8 cellular contexts compared by ENCODE assay signal in genomic region chr1:109624215-109625010, GRCh38.
DNase-seq lines count a peak whose midpoint lies in the region; ATAC-seq, FAIRE-seq and TF ChIP-seq lines count a peak whose summit lies in the region.

No MANE protein-coding gene starts in this region.

- no peaks in the 10 kb centered on the region for H3K9me3 ChIP-seq in OCI-LY1 (ENCODE audit: low read length)

- peaks cover 58% of the 10 kb centered on the region for H3K79me2 ChIP-seq in ACC112 (ENCODE audit: control insufficient read depth, insufficient read depth, low read length, unreplicated experiment)
- no peaks in the 10 kb centered on the region for H3K79me2 ChIP-seq in OCI-LY1 (ENCODE audit: insufficient read depth, low read length)

- no peak overlapping the region for H2AFZ ChIP-seq in ACC112 (ENCODE audit: low read length, unreplicated experiment)
- H2AFZ ChIP-seq in OCI-LY1 (ENCODE audit: low read length) = no peak overlapping the region

- no peaks in the 10 kb centered on the region for H3F3A ChIP-seq in OCI-LY1 (ENCODE audit: insufficient read depth, low read length)

- ATAC-seq in GM21381 (IDR thresholded peaks at IDR 0.05; ENCODE audit: unreplicated experiment) = no peak

- no peaks in the 10 kb centered on the region for H3K27me3 ChIP-seq in ACC112 (ENCODE audit: insufficient read depth, low read length)
- no peaks in the 10 kb centered on the region for H3K27me3 ChIP-seq in OCI-LY1 (ENCODE audit: insufficient read depth, low read length)

- no peak overlapping the region for H3K27ac ChIP-seq in ACC112 (ENCODE audit: low read depth, low read length)
- peak overlapping the region; percentile 79 for H3K27ac ChIP-seq in OCI-LY1 (ENCODE audit: low read depth, low read length, poor library complexity, severe bottlenecking)

- peak; percentile 60 for FAIRE-seq in GM18507 (lab: Jason Lieb, UNC)

- no peak for TF ChIP-seq CTCF in OCI-LY1 (IDR thresholded peaks at IDR 0.05; ENCODE audit: low read length)

- no peaks in the 10 kb centered on the region for H4K20me1 ChIP-seq in OCI-LY1 (ENCODE audit: insufficient read depth, low read length)

- DNase-seq in GM18507 (ENCODE audit: extremely low spot score, insufficient read length, low read depth) (no peak), germinal center (ENCODE audit: low spot score) (peak; percentile 56), SW 1271 (lab: John Stamatoyannopoulos, UW) (no peak), T-helper 9 cell (no peak), erythroblast (lab: John Stamatoyannopoulos, UW) (no peak)

- H3K36me3 ChIP-seq in ACC112 (ENCODE audit: insufficient read depth, low read length) = peaks cover 5% of the 10 kb centered on the region; the same call in 1 of the 2 replicates
- peaks cover 25% of the 10 kb centered on the region for H3K36me3 ChIP-seq in OCI-LY1 (ENCODE audit: insufficient read depth, low read length)

- H3K4me3 ChIP-seq in ACC112 (ENCODE audit: low read depth, low read length) = peak overlapping the region; percentile 13; the same call in 1 of the 2 replicates
- peak overlapping the region; percentile 55 for H3K4me3 ChIP-seq in OCI-LY1 (ENCODE audit: low read depth, low read length, poor library complexity, severe bottlenecking)

- TF ChIP-seq POLR2A in erythroblast (IDR thresholded peaks at IDR 0.05; ENCODE audit: low read length) = no peak

- H3K9ac ChIP-seq in OCI-LY1 (ENCODE audit: low read length) = peak overlapping the region; percentile 63; the same call in 1 of the 2 replicates

- H3K4me1 ChIP-seq in ACC112 (ENCODE audit: control insufficient read depth, insufficient read depth, low read length, unreplicated experiment) = peaks cover 33% of the 10 kb centered on the region
- peaks cover 47% of the 10 kb centered on the region for H3K4me1 ChIP-seq in OCI-LY1 (ENCODE audit: insufficient read depth, low read length, severe bottlenecking)

- no peaks in the 10 kb centered on the region for H3K9me2 ChIP-seq in OCI-LY1 (ENCODE audit: low read depth, low read length)

- H3K4me2 ChIP-seq in OCI-LY1 (ENCODE audit: low read length) = peak overlapping the region; percentile 75
